Comparison of ENCODE assay signal across 9 cellular contexts in the genomic region with DNA sequence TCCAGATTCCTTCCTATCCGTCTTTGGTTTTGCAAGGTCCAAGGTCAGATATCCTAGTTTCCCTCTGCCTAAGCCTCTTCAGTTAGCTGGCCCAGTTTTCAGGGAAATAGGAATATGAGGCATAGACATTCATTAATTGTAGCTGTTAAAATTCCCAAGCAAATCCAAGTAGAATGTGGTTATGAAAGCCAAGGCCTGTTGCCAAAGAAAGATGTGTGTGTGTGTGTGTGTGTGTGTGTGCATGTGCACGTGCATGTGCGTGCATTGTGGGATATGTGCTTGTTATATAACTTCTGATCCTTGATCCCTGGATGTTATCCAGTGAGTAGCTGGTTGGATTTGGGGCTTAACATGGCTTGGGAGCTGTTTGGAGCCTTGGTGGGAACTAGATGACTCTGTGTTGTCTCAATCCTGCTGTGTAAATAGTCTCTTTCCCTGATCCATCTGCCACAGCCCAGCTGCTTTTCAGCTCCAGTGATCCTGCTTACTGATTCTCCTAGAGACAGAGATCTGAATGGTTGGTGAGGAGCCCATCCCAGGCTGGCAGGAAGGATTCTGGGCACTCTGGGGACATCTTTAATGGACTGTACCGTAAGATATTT.
DNase-seq lines count a peak whose midpoint lies in the region; ATAC-seq and TF ChIP-seq lines count a peak whose summit lies in the region.
"Had no signal": no experiment of that assay in that cellular context is flagged by ENCODE, and none has a peak within 500 bp of the region (broad histone marks: within the 10 kb centered on the region; RNA-seq: fewer than 3 reads in every experiment).

No MANE protein-coding gene starts in this region.

- peak overlapping the region; percentile 11 to 94 (median 89) for H3K27ac Mint-ChIP-seq in brain
- H3K27ac Mint-ChIP-seq in activated CD8-positive, alpha-beta T cell treated with anti-CD3 and anti-CD28 coated beads for 36 hours, result no peak overlapping the region
- H3K27ac Mint-ChIP-seq in activated CD4-positive, alpha-beta memory T cell treated with anti-CD3 and anti-CD28 coated beads for 36 hours, result no peak overlapping the region

- H3K36me3 Mint-ChIP-seq in brain, result no peaks in the 10 kb centered on the region
- H3K36me3 Mint-ChIP-seq in activated CD8-positive, alpha-beta T cell treated with anti-CD3 and anti-CD28 coated beads for 36 hours (ENCODE audit: low read depth), result no peaks in the 10 kb centered on the region
- no peaks in the 10 kb centered on the region for H3K36me3 Mint-ChIP-seq in activated CD4-positive, alpha-beta memory T cell treated with anti-CD3 and anti-CD28 coated beads for 36 hours

- no peaks in the 10 kb centered on the region for H3K36me3 ChIP-seq in tibial nerve

- no peak for TF ChIP-seq POLR2A in tibial nerve (IDR thresholded peaks at IDR 0.05)

- intact Hi-C loops in activated CD8-positive, alpha-beta T cell treated with anti-CD3 and anti-CD28 coated beads for 36 hours (cut with micrococcal nuclease), result no loop called here
- intact Hi-C loops in activated CD4-positive, alpha-beta memory T cell treated with anti-CD3 and anti-CD28 coated beads for 36 hours (cut with micrococcal nuclease), result no loop called here

- H3K9me3 Mint-ChIP-seq in brain, result no peaks in the 10 kb centered on the region
- no peaks in the 10 kb centered on the region for H3K9me3 Mint-ChIP-seq in activated CD8-positive, alpha-beta T cell treated with anti-CD3 and anti-CD28 coated beads for 36 hours
- no peaks in the 10 kb centered on the region for H3K9me3 Mint-ChIP-seq in activated CD4-positive, alpha-beta memory T cell treated with anti-CD3 and anti-CD28 coated beads for 36 hours

- WGBS in tibial nerve, 2 donors, result 19 to 20% methylated on average over 4 of the region's 4 CpGs

- no peak overlapping the region for H3K4me3 ChIP-seq in tibial nerve

- peaks cover 24% of the 10 kb centered on the region for H3K4me1 Mint-ChIP-seq in brain
- no peaks in the 10 kb centered on the region for H3K4me1 Mint-ChIP-seq in activated CD8-positive, alpha-beta T cell treated with anti-CD3 and anti-CD28 coated beads for 36 hours (ENCODE audit: low read depth)
- no peaks in the 10 kb centered on the region for H3K4me1 Mint-ChIP-seq in activated CD4-positive, alpha-beta memory T cell treated with anti-CD3 and anti-CD28 coated beads for 36 hours (ENCODE audit: low read depth)

- POLR2A ChIA-PET in activated CD8-positive, alpha-beta T cell treated with anti-CD3 and anti-CD28 coated beads for 36 hours (lab: Charles Lee), result interaction anchor here (1.6 kb wide), 1 partner anchor 36 kb away, joined by 3 read pairs; no protein-coding TSS in a partner anchor
- POLR2A ChIA-PET in activated CD4-positive, alpha-beta memory T cell treated with anti-CD3 and anti-CD28 coated beads for 36 hours (lab: Charles Lee), result no interaction called here

- ATAC-seq in left lobe of liver, result peak; percentile 93
- no peak for ATAC-seq in activated CD8-positive, alpha-beta T cell treated with anti-CD3 and anti-CD28 coated beads for 36 hours

- H3K27me3 Mint-ChIP-seq in brain, result no peaks in the 10 kb centered on the region
- H3K27me3 Mint-ChIP-seq in activated CD8-positive, alpha-beta T cell treated with anti-CD3 and anti-CD28 coated beads for 36 hours, result no peaks in the 10 kb centered on the region
- H3K27me3 Mint-ChIP-seq in activated CD4-positive, alpha-beta memory T cell treated with anti-CD3 and anti-CD28 coated beads for 36 hours, result peaks cover 3% of the 10 kb centered on the region

- peaks cover 0 to 24% (median 6%) of the 10 kb centered on the region in 4 donors for H3K4me1 ChIP-seq in tibial nerve

- no peaks in the 10 kb centered on the region for H3K9me3 ChIP-seq in tibial nerve

- TF ChIP-seq EP300 in tibial nerve (IDR thresholded peaks at IDR 0.05), result peak in 1 of 2 donors; percentile 77

- peak overlapping the region in 3 of 4 donors; percentile 37 to 53 (median 46) for H3K27ac ChIP-seq in tibial nerve
- H3K27ac ChIP-seq: 22Rv1 had no signal

- peak overlapping the region in 1 of 5 experiments; percentile 19 for H3K4me3 Mint-ChIP-seq in brain
- H3K4me3 Mint-ChIP-seq in activated CD8-positive, alpha-beta T cell treated with anti-CD3 and anti-CD28 coated beads for 36 hours, result no peak overlapping the region
- no peak overlapping the region for H3K4me3 Mint-ChIP-seq in activated CD4-positive, alpha-beta memory T cell treated with anti-CD3 and anti-CD28 coated beads for 36 hours

- no peaks in the 10 kb centered on the region for H3K27me3 ChIP-seq in tibial nerve

- no peak for TF ChIP-seq CTCF in brain (conservative IDR thresholded peaks at IDR 0.05)
- no peak for TF ChIP-seq CTCF in tibial nerve (IDR thresholded peaks at IDR 0.05)
- no peak for TF ChIP-seq CTCF in activated CD8-positive, alpha-beta T cell treated with anti-CD3 and anti-CD28 coated beads for 36 hours (IDR thresholded peaks at IDR 0.05)

- CTCF ChIA-PET in activated CD8-positive, alpha-beta T cell treated with anti-CD3 and anti-CD28 coated beads for 36 hours (lab: Charles Lee), result interaction anchor here (0.6 to 1.1 kb wide), 2 partner anchors 21 to 94 kb away, joined by 3 read pairs; no protein-coding TSS in a partner anchor
- CTCF ChIA-PET in activated CD4-positive, alpha-beta memory T cell treated with anti-CD3 and anti-CD28 coated beads for 36 hours (lab: Charles Lee), result no interaction called here

- DNase-seq in NCI-H1417 (lab: John Stamatoyannopoulos, UW), result peak in 2 of 3 experiments; percentile 18 to 58
- no peak for DNase-seq in NCI-H1417 treated with DMSO at 0.1 percent for 48 hours (lab: John Stamatoyannopoulos, UW)
- DNase-seq in left lobe of liver (ENCODE audit: low spot score), result peak; percentile 80
- DNase-seq in tibial nerve (ENCODE audit: low spot score in 2 of 2), result peak in 1 of 2 donors; percentile 74
- no peak for DNase-seq in activated CD8-positive, alpha-beta T cell treated with anti-CD3 and anti-CD28 coated beads for 36 hours
- no peak for DNase-seq in AML-193 (lab: John Stamatoyannopoulos, UW)
- DNase-seq in activated CD4-positive, alpha-beta memory T cell treated with anti-CD3 and anti-CD28 coated beads for 36 hours, result no peak

Comparison
In these comparisons a context has a peak if more than half of its experiments do, and no peak if none do; other contexts are left out.
1. DNase-seq: peak in NCI-H1417 (2 of 3) and left lobe of liver (single experiment); none in NCI-H1417 treated with DMSO at 0.1 percent for 48 hours (single experiment), activated CD8-positive, alpha-beta T cell treated with anti-CD3 and anti-CD28 coated beads for 36 hours (single experiment), AML-193 (0 of 2) and activated CD4-positive, alpha-beta memory T cell treated with anti-CD3 and anti-CD28 coated beads for 36 hours (single experiment).
2. H3K27ac Mint-ChIP-seq: peak in brain (5 of 5); none in activated CD8-positive, alpha-beta T cell treated with anti-CD3 and anti-CD28 coated beads for 36 hours (single experiment) and activated CD4-positive, alpha-beta memory T cell treated with anti-CD3 and anti-CD28 coated beads for 36 hours (single experiment).